ENCODE assay signal across 10 cellular contexts in genomic region chr11:5605849-5606248, GRCh38. TPM values are rescaled to one million over a fixed set of nuclear protein-coding genes. Genes with fewer than 3 reads are reported as not detected.
DNase-seq lines count a peak whose midpoint lies in the region; TF ChIP-seq lines count a peak whose summit lies in the region.
"Had no signal": no experiment of that assay in that cellular context is flagged by ENCODE, and none has a peak within 500 bp of the region (broad histone marks: within the 10 kb centered on the region; RNA-seq: fewer than 3 reads in every experiment).

No MANE protein-coding gene starts in this region.

- H3K4me3 ChIP-seq in ovary = no peak overlapping the region
- H3K4me3 ChIP-seq: prostate gland had no signal

- DNase-seq in Daoy (ENCODE audit: low read depth) (peak; percentile 73), RPMI7951 (ENCODE audit: low read depth) (peak; percentile 58), glomerular visceral epithelial cell (ENCODE audit: extremely low spot score) (peak; percentile 49), DMS79 (lab: John Stamatoyannopoulos, UW) (no peak), ovary (no peak), head of caudate nucleus (no peak)
- DNase-seq: activated T-cell treated with anti-CD3 and anti-CD28 coated beads, Interleukin-2, amount 50 U/mL, for 24 hours; DMS 273 treated with DMSO at 0.1 percent for 48 hours; left colon had no signal

- no peak for TF ChIP-seq POLR2A in ovary (IDR thresholded peaks at IDR 0.05)

- no peaks in the 10 kb centered on the region for H3K4me1 ChIP-seq in ovary (ENCODE audit: insufficient read depth)
- H3K4me1 ChIP-seq: prostate gland had no signal

- no peak overlapping the region for H3K27ac ChIP-seq in ovary
- H3K27ac ChIP-seq: prostate gland had no signal

- no peaks in the 10 kb centered on the region for H3K27me3 ChIP-seq in ovary

- 63 to 78% (median 72%) methylated on average over 5 of the region's 5 CpGs for WGBS in ovary, 3 donors

- no peak for TF ChIP-seq CTCF in ovary (IDR thresholded peaks at IDR 0.05)

- intact Hi-C loops in ovary (cut with DNase I) = no loop called here
- intact Hi-C loops in head of caudate nucleus (cut with DNase I) = no loop called here

- no peaks in the 10 kb centered on the region for H3K36me3 ChIP-seq in ovary
- H3K36me3 ChIP-seq: prostate gland had no signal

- no peaks in the 10 kb centered on the region for H3K9me3 ChIP-seq in ovary
- H3K9me3 ChIP-seq: prostate gland had no signal

- no peak for TF ChIP-seq EP300 in ovary (IDR thresholded peaks at IDR 0.05)

RNA-seq across cellular contexts. Expression of gene TRIM6, which starts 9.4 kb away (rescaled TPM):
- total RNA-seq in Daoy (2014; rRNA removed; shearing (Covaris generic)) = 2.6 and 3.6 TPM in 2 replicates
- 2.3 and 3.1 TPM in 2 replicates for total RNA-seq in RPMI7951 (2014; rRNA removed; shearing (Covaris generic))
- 1 to 10 TPM; 2.3 to 6.3 (median 4.2) TPM for total RNA-seq in ovary
- 1 to 10 TPM; 2.6 to 6.1 TPM for polyA plus RNA-seq in ovary

RNA-seq across cellular contexts. Expression of gene TRIM34, which starts 19.0 kb away (rescaled TPM):
- 0.63 and 2.7 TPM in 2 replicates for total RNA-seq in Daoy (2014; rRNA removed; shearing (Covaris generic))
- 6.4 and 7.1 TPM in 2 replicates for total RNA-seq in RPMI7951 (2014; rRNA removed; shearing (Covaris generic))
- total RNA-seq in ovary = 1 to 10 TPM; 4.7 to 8.8 (median 6.1) TPM
- 10 to 100 TPM in 1 of 2 donors, 1 to 10 TPM in 1; 7.2 to 16.6 TPM for polyA plus RNA-seq in ovary

RNA-seq across cellular contexts. Expression of gene OR52B6, which starts 25.2 kb away (rescaled TPM):
- total RNA-seq in Daoy (2014; rRNA removed; shearing (Covaris generic)) = not detected in 2 replicates
- not detected in 2 replicates for total RNA-seq in RPMI7951 (2014; rRNA removed; shearing (Covaris generic))
- total RNA-seq in ovary = not detected
- not detected for polyA plus RNA-seq in ovary
- total RNA-seq: left colon, prostate gland had no signal

RNA-seq across cellular contexts. Expression of gene OR52H1, which starts 57.5 kb away (rescaled TPM):
- not detected in 2 replicates for total RNA-seq in Daoy (2014; rRNA removed; shearing (Covaris generic))
- not detected in 2 replicates for total RNA-seq in RPMI7951 (2014; rRNA removed; shearing (Covaris generic))
- 1 to 10 TPM in 3 of 7 donors, under 1 TPM in 4; 0.26 to 3.6 (median 0.89) TPM for total RNA-seq in ovary
- polyA plus RNA-seq in ovary = under 1 TPM in 1 of 2 donors, not detected in 1; 0.07 TPM

Comparison
In these comparisons a context has a peak if more than half of its experiments do, and no peak if none do; other contexts are left out.
1. DNase-seq: peak in Daoy (single experiment), RPMI7951 (single experiment) and glomerular visceral epithelial cell (single experiment); none in DMS79 (single experiment), ovary (0 of 5) and head of caudate nucleus (0 of 42).